In genomic region chr17:63741251-63742049, GRCh38 we compare ENCODE assay signal across 1 cellular context.
TF ChIP-seq lines count a peak whose summit lies in the region.

STRADA (minus strand) TSS chr17:63741799; CDS start chr17:63728369, 13,430 bp downstream.

TF ChIP-seq in HepG2, 621 proteins besides CTCF, POLR2A, EP300 and RAD21 (continued from another document and continues in another):
- TF ChIP-seq ZNF362 (CRISPR knock-in tag; IDR thresholded peaks at IDR 0.05; ENCODE audit: borderline replicate concordance) (peak; percentile 63; the same call in 1 of the 2 replicates), ZNF770 (CRISPR knock-in tag; IDR thresholded peaks at IDR 0.05) (peak; percentile 73), ETV5 (CRISPR knock-in tag; IDR thresholded peaks at IDR 0.05; ENCODE audit: borderline replicate concordance) (peak; percentile 83), ATF7 (IDR thresholded peaks at IDR 0.05) (no peak), ATF7 (CRISPR knock-in tag; IDR thresholded peaks at IDR 0.05) (peak; percentile 25; the same call in 1 of the 2 replicates), ZSCAN12 (CRISPR knock-in tag; IDR thresholded peaks at IDR 0.05) (no peak), ZSCAN31 (CRISPR knock-in tag; IDR thresholded peaks at IDR 0.05; ENCODE audit: low read depth) (peak; percentile 81), PAXIP1 (CRISPR knock-in tag; conservative IDR thresholded peaks at IDR 0.05) (peak; percentile 39; the same call in 1 of the 2 replicates), MLX (CRISPR knock-in tag; IDR thresholded peaks at IDR 0.05) (no peak; the same call in 1 of the 2 replicates), NFE2L1 (CRISPR knock-in tag; IDR thresholded peaks at IDR 0.05; ENCODE audit: borderline replicate concordance) (no peak), ATF5 (CRISPR knock-in tag; IDR thresholded peaks at IDR 0.05; ENCODE audit: low read depth) (no peak), ATF6 (CRISPR knock-in tag; conservative IDR thresholded peaks at IDR 0.05) (no peak), ZFYVE20 (CRISPR knock-in tag; IDR thresholded peaks at IDR 0.05; ENCODE audit: borderline replicate concordance, low read depth) (peak; percentile 55; the same call in 1 of the 2 replicates), ZNF407 (CRISPR knock-in tag; IDR thresholded peaks at IDR 0.05; ENCODE audit: not compliant biosample characterization) (peak; percentile 87), ZNF18 (CRISPR knock-in tag; IDR thresholded peaks at IDR 0.05; ENCODE audit: insufficient replicate concordance) (peak; percentile 95), MIER3 (CRISPR knock-in tag; IDR thresholded peaks at IDR 0.05; ENCODE audit: borderline replicate concordance) (peak; percentile 29; the same call in 1 of the 2 replicates), SRF (IDR thresholded peaks at IDR 0.05; ENCODE audit: low read depth, low read length) (no peak), DPF2 (CRISPR knock-in tag; IDR thresholded peaks at IDR 0.05; ENCODE audit: borderline replicate concordance, low read depth) (no peak), IKZF1 (IDR thresholded peaks at IDR 0.05) (no peak), SMARCE1 (IDR thresholded peaks at IDR 0.05; ENCODE audit: borderline replicate concordance) (no peak), RBFOX2 (IDR thresholded peaks at IDR 0.05; ENCODE audit: low read depth, low read length) (peak; percentile 89), MXD4 (CRISPR knock-in tag; IDR thresholded peaks at IDR 0.05) (no peak; the same call in 1 of the 2 replicates), SIN3B (IDR thresholded peaks at IDR 0.05; ENCODE audit: low read length) (peak; percentile 66; the same call in 1 of the 2 replicates), TBP (CRISPR knock-in tag; IDR thresholded peaks at IDR 0.05) (0 out of 2 replicates have a peak, but pooled peaks have one; percentile 43), ZNF292 (CRISPR knock-in tag; IDR thresholded peaks at IDR 0.05; ENCODE audit: borderline replicate concordance, low read depth) (peak; percentile 94), ZBTB26 (CRISPR knock-in tag; IDR thresholded peaks at IDR 0.05; ENCODE audit: borderline replicate concordance) (no peak), KMT2A (CRISPR knock-in tag; IDR thresholded peaks at IDR 0.05) (peak; percentile 69), ZNF24 (IDR thresholded peaks at IDR 0.05) (0 out of 2 replicates have a peak, but pooled peaks have one; percentile 41), ZNF530 (CRISPR knock-in tag; IDR thresholded peaks at IDR 0.05; ENCODE audit: low read depth) (no peak), NFATC3 (CRISPR knock-in tag; IDR thresholded peaks at IDR 0.05) (no peak), CHD4 (IDR thresholded peaks at IDR 0.05; ENCODE audit: borderline replicate concordance, low read length) (no peak), ZNF275 (CRISPR knock-in tag; IDR thresholded peaks at IDR 0.05; ENCODE audit: borderline replicate concordance) (peak; percentile 94; the same call in 1 of the 2 replicates)
